Comparison of ENCODE assay signal across 1 cellular context in the genomic region with DNA sequence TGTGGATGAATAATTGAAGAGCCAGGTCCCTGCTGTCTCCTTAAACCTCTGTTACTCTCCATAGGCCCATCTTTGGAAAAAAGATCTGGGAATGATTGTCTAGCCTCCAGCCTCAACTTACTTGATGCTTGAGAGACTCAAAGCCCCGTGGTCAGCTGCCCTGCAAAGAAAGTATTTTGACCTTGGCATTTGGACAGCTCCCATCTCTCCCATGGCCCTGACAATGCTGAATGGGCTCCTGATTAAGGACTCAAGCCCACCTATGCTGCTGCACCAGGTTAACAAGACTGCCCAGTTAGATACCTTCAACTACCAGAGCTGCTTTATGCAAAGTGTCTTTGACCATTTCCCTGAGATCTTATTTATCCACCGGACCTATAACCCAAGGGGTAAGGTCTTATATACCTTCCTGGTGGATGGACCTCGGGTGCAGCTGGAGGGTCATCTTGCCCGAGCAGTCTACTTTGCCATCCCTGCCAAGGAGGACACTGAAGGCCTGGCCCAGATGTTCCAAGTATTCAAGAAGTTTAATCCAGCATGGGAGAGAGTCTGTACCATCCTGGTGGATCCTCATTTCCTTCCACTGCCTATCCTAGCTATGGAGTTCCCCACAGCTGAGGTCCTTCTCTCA.
TF ChIP-seq lines count a peak whose summit lies in the region.

No MANE protein-coding gene starts in this region.

TF ChIP-seq in HCT116, 20 proteins besides CTCF, POLR2A, EP300 and RAD21:
- no peak for TF ChIP-seq EZH2phosphoT487 (IDR thresholded peaks at IDR 0.05; ENCODE audit: borderline replicate concordance)
- no peak for TF ChIP-seq SP1 (IDR thresholded peaks at IDR 0.05; ENCODE audit: low read depth)
- TF ChIP-seq POLR2AphosphoS5 (IDR thresholded peaks at IDR 0.05; ENCODE audit: low read depth, low read length), result no peak
- no peak for TF ChIP-seq SIN3A (IDR thresholded peaks at IDR 0.05; ENCODE audit: low read depth)
- no peak for TF ChIP-seq EZH2 (IDR thresholded peaks at IDR 0.05)
- no peak for TF ChIP-seq CBX3 (IDR thresholded peaks at IDR 0.05; ENCODE audit: low read depth)
- TF ChIP-seq ZFX (IDR thresholded peaks at IDR 0.05), result no peak
- no peak for TF ChIP-seq MAX (IDR thresholded peaks at IDR 0.05)
- TF ChIP-seq, protein P1, sequence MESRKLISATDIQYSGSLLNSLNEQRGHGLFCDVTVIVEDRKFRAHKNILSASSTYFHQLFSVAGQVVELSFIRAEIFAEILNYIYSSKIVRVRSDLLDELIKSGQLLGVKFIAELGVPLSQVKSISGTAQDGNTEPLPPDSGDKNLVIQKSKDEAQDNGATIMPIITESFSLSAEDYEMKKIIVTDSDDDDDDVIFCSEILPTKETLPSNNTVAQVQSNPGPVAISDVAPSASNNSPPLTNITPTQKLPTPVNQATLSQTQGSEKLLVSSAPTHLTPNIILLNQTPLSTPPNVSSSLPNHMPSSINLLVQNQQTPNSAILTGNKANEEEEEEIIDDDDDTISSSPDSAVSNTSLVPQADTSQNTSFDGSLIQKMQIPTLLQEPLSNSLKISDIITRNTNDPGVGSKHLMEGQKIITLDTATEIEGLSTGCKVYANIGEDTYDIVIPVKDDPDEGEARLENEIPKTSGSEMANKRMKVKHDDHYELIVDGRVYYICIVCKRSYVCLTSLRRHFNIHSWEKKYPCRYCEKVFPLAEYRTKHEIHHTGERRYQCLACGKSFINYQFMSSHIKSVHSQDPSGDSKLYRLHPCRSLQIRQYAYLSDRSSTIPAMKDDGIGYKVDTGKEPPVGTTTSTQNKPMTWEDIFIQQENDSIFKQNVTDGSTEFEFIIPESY (IDR thresholded peaks at IDR 0.05; ENCODE audit: extremely low read depth, insufficient replicate concordance, low read length), result no peak
- TF ChIP-seq, protein P2, sequence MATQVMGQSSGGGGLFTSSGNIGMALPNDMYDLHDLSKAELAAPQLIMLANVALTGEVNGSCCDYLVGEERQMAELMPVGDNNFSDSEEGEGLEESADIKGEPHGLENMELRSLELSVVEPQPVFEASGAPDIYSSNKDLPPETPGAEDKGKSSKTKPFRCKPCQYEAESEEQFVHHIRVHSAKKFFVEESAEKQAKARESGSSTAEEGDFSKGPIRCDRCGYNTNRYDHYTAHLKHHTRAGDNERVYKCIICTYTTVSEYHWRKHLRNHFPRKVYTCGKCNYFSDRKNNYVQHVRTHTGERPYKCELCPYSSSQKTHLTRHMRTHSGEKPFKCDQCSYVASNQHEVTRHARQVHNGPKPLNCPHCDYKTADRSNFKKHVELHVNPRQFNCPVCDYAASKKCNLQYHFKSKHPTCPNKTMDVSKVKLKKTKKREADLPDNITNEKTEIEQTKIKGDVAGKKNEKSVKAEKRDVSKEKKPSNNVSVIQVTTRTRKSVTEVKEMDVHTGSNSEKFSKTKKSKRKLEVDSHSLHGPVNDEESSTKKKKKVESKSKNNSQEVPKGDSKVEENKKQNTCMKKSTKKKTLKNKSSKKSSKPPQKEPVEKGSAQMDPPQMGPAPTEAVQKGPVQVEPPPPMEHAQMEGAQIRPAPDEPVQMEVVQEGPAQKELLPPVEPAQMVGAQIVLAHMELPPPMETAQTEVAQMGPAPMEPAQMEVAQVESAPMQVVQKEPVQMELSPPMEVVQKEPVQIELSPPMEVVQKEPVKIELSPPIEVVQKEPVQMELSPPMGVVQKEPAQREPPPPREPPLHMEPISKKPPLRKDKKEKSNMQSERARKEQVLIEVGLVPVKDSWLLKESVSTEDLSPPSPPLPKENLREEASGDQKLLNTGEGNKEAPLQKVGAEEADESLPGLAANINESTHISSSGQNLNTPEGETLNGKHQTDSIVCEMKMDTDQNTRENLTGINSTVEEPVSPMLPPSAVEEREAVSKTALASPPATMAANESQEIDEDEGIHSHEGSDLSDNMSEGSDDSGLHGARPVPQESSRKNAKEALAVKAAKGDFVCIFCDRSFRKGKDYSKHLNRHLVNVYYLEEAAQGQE (IDR thresholded peaks at IDR 0.05; ENCODE audit: low read depth), result no peak
- TF ChIP-seq ZNF274 (IDR thresholded peaks at IDR 0.05; ENCODE audit: low read depth, low read length), result no peak
- no peak for TF ChIP-seq ELF1 (IDR thresholded peaks at IDR 0.05; ENCODE audit: borderline replicate concordance, low read depth)
- TF ChIP-seq, protein P3, sequence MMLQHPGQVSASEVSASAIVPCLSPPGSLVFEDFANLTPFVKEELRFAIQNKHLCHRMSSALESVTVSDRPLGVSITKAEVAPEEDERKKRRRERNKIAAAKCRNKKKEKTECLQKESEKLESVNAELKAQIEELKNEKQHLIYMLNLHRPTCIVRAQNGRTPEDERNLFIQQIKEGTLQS (IDR thresholded peaks at IDR 0.05), result no peak
